ENCODE assay signal across 27 cellular contexts in the genomic region with DNA sequence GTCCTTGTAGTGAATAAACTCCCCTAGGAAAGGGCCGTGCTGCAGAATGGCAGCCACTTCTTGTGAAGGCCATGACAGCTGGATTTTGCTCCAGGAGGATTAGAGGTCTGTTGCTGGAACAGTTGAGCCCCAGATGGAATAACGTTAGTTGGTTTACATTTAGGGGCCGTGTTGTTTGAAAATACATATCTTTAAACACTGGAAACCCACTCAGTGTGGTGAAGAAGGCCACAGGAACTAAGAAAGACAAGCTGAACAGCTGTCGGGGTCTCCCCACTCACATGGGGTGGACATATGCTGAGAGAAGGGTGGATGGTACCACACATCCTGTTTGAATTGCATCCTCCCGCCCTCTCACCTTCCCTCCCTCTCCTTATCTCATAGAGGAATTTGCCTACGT.
"Had no signal": no experiment of that assay in that cellular context is flagged by ENCODE, and none has a peak within 500 bp of the region (broad histone marks: within the 10 kb centered on the region; RNA-seq: fewer than 3 reads in every experiment).

No MANE protein-coding gene starts in this region.

- H3K4me1 Mint-ChIP-seq: activated CD4-positive, alpha-beta memory T cell treated with anti-CD3 and anti-CD28 coated beads, Interleukin-2, amount 10 ng/mL, durations not matched to agents 7 days and 5 days; activated CD4-positive, alpha-beta T cell treated with anti-CD3 and anti-CD28 coated beads for 36 hours; activated naive CD8-positive, alpha-beta T cell treated with anti-CD3 and anti-CD28 coated beads for 36 hours; activated T-helper 17 cell treated with anti-CD3 and anti-CD28 coated beads, Interleukin-2, amount 50 U/mL, for 72 hours had no signal

- H3K27me3 Mint-ChIP-seq: activated naive CD8-positive, alpha-beta T cell treated with anti-CD3 and anti-CD28 coated beads for 36 hours had no signal

- H3K4me3 ChIP-seq: breast epithelium, SJCRH30 had no signal

- H3K4me2 ChIP-seq: KMS-11, SK-N-SH had no signal

- H3K27ac Mint-ChIP-seq: activated CD4-positive, alpha-beta memory T cell treated with anti-CD3 and anti-CD28 coated beads, Interleukin-2, amount 10 ng/mL, durations not matched to agents 7 days and 5 days; activated CD4-positive, alpha-beta T cell treated with anti-CD3 and anti-CD28 coated beads for 36 hours; activated naive CD4-positive, alpha-beta T cell treated with anti-CD3 and anti-CD28 coated beads for 36 hours; activated naive CD8-positive, alpha-beta T cell treated with anti-CD3 and anti-CD28 coated beads for 36 hours; activated T-helper 17 cell treated with anti-CD3 and anti-CD28 coated beads, Interleukin-2, amount 50 U/mL, for 72 hours had no signal

- H3K4me1 ChIP-seq: breast epithelium, SJCRH30 had no signal

- H3K9me3 ChIP-seq: breast epithelium, SJCRH30, SK-N-SH had no signal

- H3K4me3 Mint-ChIP-seq: activated CD4-positive, alpha-beta memory T cell treated with anti-CD3 and anti-CD28 coated beads, Interleukin-2, amount 10 ng/mL, durations not matched to agents 7 days and 5 days; activated CD4-positive, alpha-beta T cell treated with anti-CD3 and anti-CD28 coated beads for 36 hours; activated naive CD4-positive, alpha-beta T cell treated with anti-CD3 and anti-CD28 coated beads for 36 hours; activated naive CD8-positive, alpha-beta T cell treated with anti-CD3 and anti-CD28 coated beads for 36 hours; activated T-helper 17 cell treated with anti-CD3 and anti-CD28 coated beads, Interleukin-2, amount 50 U/mL, for 72 hours had no signal

- DNase-seq: activated CD4-positive, alpha-beta memory T cell treated with anti-CD3 and anti-CD28 coated beads, Interleukin-2, amount 10 ng/mL, durations not matched to agents 7 days and 5 days; activated CD4-positive, alpha-beta T cell treated with anti-CD3 and anti-CD28 coated beads for 36 hours; activated CD4-positive, alpha-beta T cell treated with anti-CD3 and anti-CD28 coated beads, Interleukin-2, amount 50 U/mL, for 1 hour; activated CD4-positive, CD25-positive, alpha-beta regulatory T cell; activated gamma-delta T cell; activated naive CD4-positive, alpha-beta T cell treated with anti-CD3 and anti-CD28 coated beads for 36 hours; activated naive CD8-positive, alpha-beta T cell treated with anti-CD3 and anti-CD28 coated beads for 36 hours; activated T-cell treated with anti-CD3 and anti-CD28 coated beads for 4 hours; activated T-cell treated with anti-CD3 and anti-CD28 coated beads, Interleukin-2, amount 50 U/mL, for 48 hours; aorta; caudate nucleus; NCI-H1092; NCI-H2029 treated with DMSO at 0.1 percent for 48 hours; NCI-H446; NCI-H526; NCI-H774; NK-92 treated with Interleukin-12 subunit alpha and Interleukin-12 subunit beta, amount 100 ng/mL, for 24 hours; OCI-M1; Right ventricle myocardium superior; RPMI8226; SK-N-SH; T-helper 1 cell had no signal

- H3K9me3 Mint-ChIP-seq: activated CD4-positive, alpha-beta memory T cell treated with anti-CD3 and anti-CD28 coated beads, Interleukin-2, amount 10 ng/mL, durations not matched to agents 7 days and 5 days; activated naive CD4-positive, alpha-beta T cell treated with anti-CD3 and anti-CD28 coated beads for 36 hours; activated naive CD8-positive, alpha-beta T cell treated with anti-CD3 and anti-CD28 coated beads for 36 hours; activated T-helper 17 cell treated with anti-CD3 and anti-CD28 coated beads, Interleukin-2, amount 50 U/mL, for 72 hours had no signal

- H3K36me3 Mint-ChIP-seq: activated naive CD8-positive, alpha-beta T cell treated with anti-CD3 and anti-CD28 coated beads for 36 hours had no signal

- H3K36me3 ChIP-seq: breast epithelium, SJCRH30 had no signal

- H3K27me3 ChIP-seq: breast epithelium had no signal

- H3K9ac ChIP-seq: KMS-11, SK-N-SH had no signal

- H3K27ac ChIP-seq: breast epithelium, KMS-11, SJCRH30, VCaP had no signal
